ENCODE assay signal across 21 cellular contexts in genomic region chr16:50269061-50269705, GRCh38. TPM values are rescaled to one million over a fixed set of nuclear protein-coding genes. Genes with fewer than 3 reads are reported as not detected.
DNase-seq lines count a peak whose midpoint lies in the region; ATAC-seq and TF ChIP-seq lines count a peak whose summit lies in the region.
"Had no signal": no experiment of that assay in that cellular context is flagged by ENCODE, and none has a peak within 500 bp of the region (broad histone marks: within the 10 kb centered on the region; RNA-seq: fewer than 3 reads in every experiment).

No MANE protein-coding gene starts in this region.

- no peaks in the 10 kb centered on the region for H3K9me3 ChIP-seq in CD4-positive, alpha-beta memory T cell (ENCODE audit: control insufficient read depth in 1 of 2, low read length in 2 of 2)
- H3K9me3 ChIP-seq in NT2/D1 (ENCODE audit: insufficient read depth, low read length) (no peaks in the 10 kb centered on the region), breast epithelium (no peaks in the 10 kb centered on the region)
- H3K9me3 ChIP-seq: colonic mucosa, esophagus muscularis mucosa, MG63, upper lobe of left lung had no signal

- peaks cover 56 to 99% (median 77%) of the 10 kb centered on the region in 4 donors for H3K4me1 Mint-ChIP-seq in CD4-positive, alpha-beta memory T cell
- H3K4me1 Mint-ChIP-seq in activated naive CD8-positive, alpha-beta T cell treated with anti-CD3 and anti-CD28 coated beads, Interleukin-2, amount 50 U/mL, for 24 hours, result peaks cover 95% of the 10 kb centered on the region
- peaks cover 82 to 95% of the 10 kb centered on the region in 2 donors for H3K4me1 Mint-ChIP-seq in natural killer cell

- TF ChIP-seq CTCF in natural killer cell (IDR thresholded peaks at IDR 0.05) (no peak), breast epithelium (IDR thresholded peaks at IDR 0.05) (no peak)

- POLR2A ChIA-PET in CD4-positive, alpha-beta memory T cell (lab: Charles Lee; ENCODE audit: partially characterized antibody), result interaction anchor here (0.8 to 12.4 kb wide), 9 partner anchors 13 to 475 kb away, joined by 3 to 252 read pairs (median 6); partner anchors contain the start of genes BRD7, CYLD and TENT4B

- no peaks in the 10 kb centered on the region for H3K27me3 Mint-ChIP-seq in CD4-positive, alpha-beta memory T cell
- H3K27me3 Mint-ChIP-seq in activated naive CD8-positive, alpha-beta T cell treated with anti-CD3 and anti-CD28 coated beads, Interleukin-2, amount 50 U/mL, for 24 hours, result no peaks in the 10 kb centered on the region
- H3K27me3 Mint-ChIP-seq in natural killer cell (ENCODE audit: low read depth in 2 of 2), result no peaks in the 10 kb centered on the region

- no peak for DNase-seq in CD4-positive, alpha-beta memory T cell
- DNase-seq in NT2/D1 (ENCODE audit: low read depth, low spot score) (no peak), natural killer cell (no peak), substantia nigra (lab: John Stamatoyannopoulos, UW) (no peak), glomerular visceral epithelial cell (ENCODE audit: extremely low spot score) (no peak), breast epithelium (ENCODE audit: low spot score in 2 of 2) (no peak)
- no peak for DNase-seq in activated naive CD8-positive, alpha-beta T cell treated with anti-CD3 and anti-CD28 coated beads, Interleukin-2, amount 50 U/mL, for 24 hours
- DNase-seq: activated CD4-positive, alpha-beta T cell treated with anti-CD3 and anti-CD28 coated beads, Interleukin-2, amount 50 U/mL, for 4 hours; colonic mucosa; COR-L47; MG63; NCI-H187 treated with DMSO at 0.1 percent for 48 hours; NCI-H526 treated with DMSO at 0.1 percent for 48 hours; retina; stimulated activated CD4-positive, alpha-beta T cell treated with anti-CD3 and anti-CD28 coated beads, Interleukin-2, amount 100 ng/mL, for 24 hours; stimulated activated CD8-positive, alpha-beta memory T cell treated with anti-CD3 and anti-CD28 coated beads, Interleukin-4, amount 100 ng/mL, for 48 hours; upper lobe of left lung had no signal

- H3K4me1 ChIP-seq in CD4-positive, alpha-beta memory T cell (ENCODE audit: insufficient read depth, low read length), result peaks cover 80% of the 10 kb centered on the region
- H3K4me1 ChIP-seq in NT2/D1 (ENCODE audit: insufficient read depth, insufficient read length) (peaks cover 34% of the 10 kb centered on the region), breast epithelium (no peaks in the 10 kb centered on the region)

- peak overlapping the region; percentile 82 to 99 (median 95) for H3K27ac Mint-ChIP-seq in CD4-positive, alpha-beta memory T cell
- peak overlapping the region; percentile 79 for H3K27ac Mint-ChIP-seq in activated naive CD8-positive, alpha-beta T cell treated with anti-CD3 and anti-CD28 coated beads, Interleukin-2, amount 50 U/mL, for 24 hours
- peak overlapping the region; percentile 91 to 99 for H3K27ac Mint-ChIP-seq in natural killer cell

- ATAC-seq in activated naive CD8-positive, alpha-beta T cell treated with anti-CD3 and anti-CD28 coated beads, Interleukin-2, amount 50 U/mL, for 24 hours, result no peak
- ATAC-seq in natural killer cell, result no peak
- ATAC-seq: left lobe of liver had no signal

- CTCF ChIA-PET in CD4-positive, alpha-beta memory T cell (lab: Charles Lee; ENCODE audit: partially characterized antibody), result interaction anchor here (1.0 to 15.2 kb wide), 6 partner anchors 12 to 537 kb away, joined by 3 to 155 read pairs (median 8); partner anchors contain the start of gene CNEP1R1

- peak overlapping the region; percentile 17 for H3K9ac ChIP-seq in NT2/D1 (ENCODE audit: insufficient read length, low read depth)

- intact Hi-C loops in CD4-positive, alpha-beta memory T cell (cut with micrococcal nuclease), result loop anchor here (5.0 kb wide), 6 partner anchors 43 to 413 kb away; partner anchors contain the start of genes NKD1, SNX20 and TENT4B
- intact Hi-C loops in natural killer cell (cut with micrococcal nuclease) (loop anchor here (5.0 kb wide), 3 partner anchors 52 to 112 kb away; no protein-coding TSS in a partner anchor), breast epithelium (cut with DNase I; ENCODE audit: low total_unique reads) (no loop called here)

- peaks cover 12 to 58% of the 10 kb centered on the region in 2 donors for H3K36me3 Mint-ChIP-seq in CD4-positive, alpha-beta memory T cell
- peaks cover 4% of the 10 kb centered on the region for H3K36me3 Mint-ChIP-seq in activated naive CD8-positive, alpha-beta T cell treated with anti-CD3 and anti-CD28 coated beads, Interleukin-2, amount 50 U/mL, for 24 hours (ENCODE audit: low read depth)
- no peaks in the 10 kb centered on the region for H3K36me3 Mint-ChIP-seq in natural killer cell

- H3K27me3 ChIP-seq in CD4-positive, alpha-beta memory T cell (ENCODE audit: insufficient read depth, low read length), result no peaks in the 10 kb centered on the region
- H3K27me3 ChIP-seq in NT2/D1 (ENCODE audit: insufficient read depth, insufficient read length) (no peaks in the 10 kb centered on the region), breast epithelium (no peaks in the 10 kb centered on the region)
- H3K27me3 ChIP-seq: colonic mucosa, esophagus muscularis mucosa, hepatocyte, MG63, upper lobe of left lung had no signal

- H3K4me3 Mint-ChIP-seq in CD4-positive, alpha-beta memory T cell, result peak overlapping the region; percentile 36 to 99 (median 98)
- peak overlapping the region; percentile 63 for H3K4me3 Mint-ChIP-seq in activated naive CD8-positive, alpha-beta T cell treated with anti-CD3 and anti-CD28 coated beads, Interleukin-2, amount 50 U/mL, for 24 hours
- peak overlapping the region; percentile 88 for H3K4me3 Mint-ChIP-seq in natural killer cell
- H3K4me3 Mint-ChIP-seq: nephron had no signal

- peak overlapping the region; percentile 52 for H3K27ac ChIP-seq in CD4-positive, alpha-beta memory T cell (ENCODE audit: low read depth, low read length)
- H3K27ac ChIP-seq in substantia nigra (ENCODE audit: low read depth, low read length, poor library complexity, severe bottlenecking), result no peak overlapping the region
- no peak overlapping the region for H3K27ac ChIP-seq in breast epithelium
- H3K27ac ChIP-seq: colonic mucosa, esophagus muscularis mucosa, hepatocyte had no signal

- H3K4me3 ChIP-seq in CD4-positive, alpha-beta memory T cell (ENCODE audit: low read length in 2 of 2), result no peak overlapping the region
- H3K4me3 ChIP-seq in NT2/D1 (ENCODE audit: insufficient read length, low read depth) (no peak overlapping the region), breast epithelium (no peak overlapping the region)
- H3K4me3 ChIP-seq: colonic mucosa, esophagus muscularis mucosa, hepatocyte, MG63 had no signal

- no peak for TF ChIP-seq POLR2A in breast epithelium (IDR thresholded peaks at IDR 0.05)

- peaks cover 8% of the 10 kb centered on the region for H3K36me3 ChIP-seq in CD4-positive, alpha-beta memory T cell (ENCODE audit: insufficient read depth, low read length)
- H3K36me3 ChIP-seq in NT2/D1 (ENCODE audit: insufficient read depth, insufficient read length, low read length), result peaks cover 26% of the 10 kb centered on the region
- no peaks in the 10 kb centered on the region for H3K36me3 ChIP-seq in breast epithelium
- H3K36me3 ChIP-seq: colonic mucosa, esophagus muscularis mucosa, MG63, upper lobe of left lung had no signal

- H3K9me3 Mint-ChIP-seq in CD4-positive, alpha-beta memory T cell, result no peaks in the 10 kb centered on the region
- H3K9me3 Mint-ChIP-seq in activated naive CD8-positive, alpha-beta T cell treated with anti-CD3 and anti-CD28 coated beads, Interleukin-2, amount 50 U/mL, for 24 hours, result no peaks in the 10 kb centered on the region
- no peaks in the 10 kb centered on the region for H3K9me3 Mint-ChIP-seq in natural killer cell
- H3K9me3 Mint-ChIP-seq: nephron had no signal

RNA-seq across cellular contexts. Expression of gene ADCY7, which starts 2.8 kb away (rescaled TPM):
- total RNA-seq in CD4-positive, alpha-beta memory T cell, result 100 to 1,000 TPM; 230 to 235 TPM
- 10 to 100 TPM; 34.8 to 69.7 TPM for polyA plus RNA-seq in CD4-positive, alpha-beta memory T cell
- total RNA-seq in natural killer cell, result 100 to 1,000 TPM; 479 to 591 (median 512) TPM
- 10 to 100 TPM in 2 of 3 donors, 1 to 10 TPM in 1; 6.2 to 30.7 (median 10.2) TPM for total RNA-seq in breast epithelium

Comparison
In these comparisons a context has a peak if more than half of its experiments do, and no peak if none do; other contexts are left out.
1. RNA of gene ADCY7, which starts 2.8 kb away (total RNA-seq): 479 to 591 TPM in natural killer cell and 230 to 235 TPM in CD4-positive, alpha-beta memory T cell; 6.2 to 30.7 TPM in breast epithelium; every median in the first group is over 4 times any median in the second.
2. Peak in every context shown above with its lines, with median percentiles within 50 percentile points of each other: H3K27ac Mint-ChIP-seq and H3K4me3 Mint-ChIP-seq.